11 cellular contexts compared by ENCODE assay signal in the genomic region with DNA sequence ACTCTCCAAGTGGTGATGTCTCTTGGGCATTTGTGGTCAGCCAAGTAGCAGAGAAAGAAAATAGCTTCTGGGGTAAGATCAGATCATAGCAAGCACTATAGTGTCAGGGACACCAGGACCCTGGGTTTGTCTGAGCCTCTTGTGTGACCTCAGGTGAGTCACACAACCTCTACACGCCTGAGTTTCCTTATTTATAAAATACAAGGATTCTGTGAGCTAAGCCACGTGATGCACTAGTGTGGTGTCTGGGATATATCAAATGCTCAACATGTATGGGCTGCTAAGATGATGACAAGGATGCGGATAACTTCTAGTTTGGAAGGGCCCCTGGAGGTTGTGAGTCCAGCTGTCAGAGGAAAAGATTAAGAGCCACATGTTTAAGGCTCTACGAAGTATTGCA. TPM values are rescaled to one million over a fixed set of nuclear protein-coding genes. Genes with fewer than 3 reads are reported as not detected.
A peak's percentile ranks its signal among the peaks of the same experiment; 100 is the strongest.
DNase-seq lines count a peak whose midpoint lies in the region; ATAC-seq and TF ChIP-seq lines count a peak whose summit lies in the region.
"Had no signal": no experiment of that assay in that cellular context is flagged by ENCODE, and none has a peak within 500 bp of the region (broad histone marks: within the 10 kb centered on the region; RNA-seq: fewer than 3 reads in every experiment).

No MANE protein-coding gene starts in this region.

- no peaks in the 10 kb centered on the region for H3K9me3 ChIP-seq in stomach smooth muscle (ENCODE audit: control insufficient read depth in 2 of 2, low read length in 2 of 2)
- H3K9me3 ChIP-seq in effector memory CD4-positive, alpha-beta T cell (ENCODE audit: control insufficient read depth, low read length) = no peaks in the 10 kb centered on the region

- peaks cover 24% of the 10 kb centered on the region for H3K4me1 ChIP-seq in stomach smooth muscle (ENCODE audit: control insufficient read depth, insufficient read depth, low read length)
- H3K4me1 ChIP-seq in effector memory CD4-positive, alpha-beta T cell (ENCODE audit: control insufficient read depth, insufficient read depth, low read length, poor library complexity, severe bottlenecking) = no peaks in the 10 kb centered on the region

- H3K4me1 Mint-ChIP-seq in naive thymus-derived CD8-positive, alpha-beta T cell = no peaks in the 10 kb centered on the region
- H3K4me1 Mint-ChIP-seq: activated T-helper 17 cell treated with anti-CD3 and anti-CD28 coated beads, Interleukin-2, amount 50 U/mL, for 72 hours had no signal

- in situ Hi-C loops in astrocyte of the spinal cord (cut with HindIII; ENCODE audit: low sequenced_read_pairs) = no loop called here

- H3K36me3 Mint-ChIP-seq in naive thymus-derived CD8-positive, alpha-beta T cell = peaks cover 0 to 40% (median 9%) of the 10 kb centered on the region in 3 donors

- H3K9me3 Mint-ChIP-seq in naive thymus-derived CD8-positive, alpha-beta T cell = no peaks in the 10 kb centered on the region
- H3K9me3 Mint-ChIP-seq: activated T-helper 17 cell treated with anti-CD3 and anti-CD28 coated beads, Interleukin-2, amount 50 U/mL, for 72 hours had no signal

- H3K36me3 ChIP-seq in stomach smooth muscle (ENCODE audit: control insufficient read depth in 2 of 2, insufficient read depth in 2 of 2, low read length in 2 of 2) = peaks cover 15 to 17% of the 10 kb centered on the region in 2 donors
- no peaks in the 10 kb centered on the region for H3K36me3 ChIP-seq in effector memory CD4-positive, alpha-beta T cell (ENCODE audit: control insufficient read depth, insufficient read depth, low read length)

- H3K27me3 Mint-ChIP-seq in naive thymus-derived CD8-positive, alpha-beta T cell = no peaks in the 10 kb centered on the region
- H3K27me3 Mint-ChIP-seq: activated T-helper 17 cell treated with anti-CD3 and anti-CD28 coated beads, Interleukin-2, amount 50 U/mL, for 72 hours had no signal

- TF ChIP-seq CTCF in astrocyte of the spinal cord (IDR thresholded peaks at IDR 0.05; ENCODE audit: low read depth, low read length) = no peak

- H3K27ac Mint-ChIP-seq in naive thymus-derived CD8-positive, alpha-beta T cell = no peak overlapping the region
- H3K27ac Mint-ChIP-seq: activated T-helper 17 cell treated with anti-CD3 and anti-CD28 coated beads, Interleukin-2, amount 50 U/mL, for 72 hours had no signal

- no peak overlapping the region for H3K4me3 Mint-ChIP-seq in naive thymus-derived CD8-positive, alpha-beta T cell
- H3K4me3 Mint-ChIP-seq: activated T-helper 17 cell treated with anti-CD3 and anti-CD28 coated beads, Interleukin-2, amount 50 U/mL, for 72 hours had no signal

- POLR2A ChIA-PET in naive thymus-derived CD8-positive, alpha-beta T cell (lab: Charles Lee) = interaction anchor here (0.5 to 1.2 kb wide), 2 partner anchors 16 to 1368 kb away, joined by 3 read pairs; no protein-coding TSS in a partner anchor

- H3K27me3 ChIP-seq in stomach smooth muscle (ENCODE audit: control insufficient read depth in 1 of 2, insufficient read depth in 2 of 2, low read length in 2 of 2) = no peaks in the 10 kb centered on the region
- no peaks in the 10 kb centered on the region for H3K27me3 ChIP-seq in effector memory CD4-positive, alpha-beta T cell (replicated peaks; ENCODE audit: control insufficient read depth, insufficient read depth, low read length, poor library complexity, severe bottlenecking)

- H3K9ac ChIP-seq in stomach smooth muscle (ENCODE audit: low read length in 2 of 2) = peak overlapping the region; percentile 0 to 65

- no peak overlapping the region for H3K4me3 ChIP-seq in astrocyte of the spinal cord (ENCODE audit: low read depth, low read length)
- H3K4me3 ChIP-seq in stomach smooth muscle (ENCODE audit: low read length in 2 of 2) = peak overlapping the region in 1 of 2 donors; percentile 35
- no peak overlapping the region for H3K4me3 ChIP-seq in effector memory CD4-positive, alpha-beta T cell (ENCODE audit: insufficient read depth, low read depth, low read length, poor library complexity, severe bottlenecking)

- peak overlapping the region; percentile 85 for H3K27ac ChIP-seq in stomach smooth muscle (ENCODE audit: low read length)
- H3K27ac ChIP-seq in effector memory CD4-positive, alpha-beta T cell (ENCODE audit: insufficient read depth, low read length, poor library complexity, severe bottlenecking) = no peak overlapping the region
- H3K27ac ChIP-seq: epithelial cell of prostate had no signal

- no peak for ATAC-seq in naive thymus-derived CD8-positive, alpha-beta T cell
- no peak for ATAC-seq in HG02571 (IDR thresholded peaks at IDR 0.05; ENCODE audit: unreplicated experiment)
- ATAC-seq: activated T-helper 17 cell treated with anti-CD3 and anti-CD28 coated beads, Interleukin-2, amount 50 U/mL, for 72 hours had no signal

- DNase-seq in HCEC 1CT = peak; percentile 97
- peak; percentile 85 for DNase-seq in astrocyte of the spinal cord (ENCODE audit: low read depth, low spot score)
- peak; percentile 91 for DNase-seq in hepatic stellate cell (ENCODE audit: low spot score)
- no peak for DNase-seq in anterior cingulate cortex (lab: John Stamatoyannopoulos, UW)
- DNase-seq in naive thymus-derived CD8-positive, alpha-beta T cell = no peak
- DNase-seq in effector memory CD4-positive, alpha-beta T cell = no peak
- DNase-seq: Kasumi-1 had no signal

RNA-seq across cellular contexts. Expression of a gene that starts 24.5 kb away (rescaled TPM):
- total RNA-seq in naive thymus-derived CD8-positive, alpha-beta T cell = 1 to 10 TPM; 8.5 to 8.9 TPM
- polyA plus RNA-seq in naive thymus-derived CD8-positive, alpha-beta T cell = 1 to 10 TPM; 1.8 to 3.9 (median 2.0) TPM

RNA-seq across cellular contexts. Expression of a gene that starts 30.4 kb away (rescaled TPM):
- total RNA-seq in naive thymus-derived CD8-positive, alpha-beta T cell = 10 to 100 TPM; 32.4 to 37.7 TPM
- 10 to 100 TPM; 22.5 to 44.4 (median 30.1) TPM for polyA plus RNA-seq in naive thymus-derived CD8-positive, alpha-beta T cell

RNA-seq across cellular contexts. Expression of a gene that starts 50.1 kb away (rescaled TPM):
- 100 to 1,000 TPM; 115 to 120 TPM for total RNA-seq in naive thymus-derived CD8-positive, alpha-beta T cell
- 100 to 1,000 TPM; 182 to 193 (median 184) TPM for polyA plus RNA-seq in naive thymus-derived CD8-positive, alpha-beta T cell

Comparison
In these comparisons a context has a peak if more than half of its experiments do, and no peak if none do; other contexts are left out.
1. DNase-seq: peak in HCEC 1CT (single experiment), astrocyte of the spinal cord (single experiment) and hepatic stellate cell (single experiment); none in anterior cingulate cortex (0 of 58), naive thymus-derived CD8-positive, alpha-beta T cell (0 of 10) and effector memory CD4-positive, alpha-beta T cell (0 of 3).